Comparison of ENCODE assay signal across 12 cellular contexts in genomic region chr1:224745388-224745787, GRCh38.
DNase-seq lines count a peak whose midpoint lies in the region; FAIRE-seq and TF ChIP-seq lines count a peak whose summit lies in the region.
"Had no signal": no experiment of that assay in that cellular context is flagged by ENCODE, and none has a peak within 500 bp of the region (broad histone marks: within the 10 kb centered on the region; RNA-seq: fewer than 3 reads in every experiment).

No MANE protein-coding gene starts in this region.

- TF ChIP-seq POLR2A in GM12891 (IDR thresholded peaks at IDR 0.05; ENCODE audit: low read depth, low read length): no peak

- no peaks in the 10 kb centered on the region for H3K79me2 ChIP-seq in hepatocyte

- no peaks in the 10 kb centered on the region for H3K9me2 ChIP-seq in hepatocyte (replicated peaks; ENCODE audit: insufficient read depth)

- H3K27me3 ChIP-seq in skeletal muscle tissue (ENCODE audit: control insufficient read depth in 3 of 3, insufficient read depth in 3 of 3, low read length in 3 of 3): no peaks in the 10 kb centered on the region
- no peaks in the 10 kb centered on the region for H3K27me3 ChIP-seq in hepatocyte

- H3K9me3 Mint-ChIP-seq in activated naive CD4-positive, alpha-beta T cell treated with anti-CD3 and anti-CD28 coated beads for 36 hours: no peaks in the 10 kb centered on the region
- H3K9me3 Mint-ChIP-seq in activated naive CD8-positive, alpha-beta T cell treated with anti-CD3 and anti-CD28 coated beads for 36 hours: peaks cover under 1% of the 10 kb centered on the region
- H3K9me3 Mint-ChIP-seq: HFFc6 had no signal

- H3K9ac ChIP-seq in skeletal muscle tissue (ENCODE audit: low read depth in 1 of 3, low read length in 3 of 3): peak overlapping the region in 1 of 3 donors; percentile 16

- H3K4me1 Mint-ChIP-seq in activated naive CD4-positive, alpha-beta T cell treated with anti-CD3 and anti-CD28 coated beads for 36 hours (ENCODE audit: low read depth): peaks cover 25% of the 10 kb centered on the region
- H3K4me1 Mint-ChIP-seq in activated naive CD8-positive, alpha-beta T cell treated with anti-CD3 and anti-CD28 coated beads for 36 hours: peaks cover 38% of the 10 kb centered on the region

- H3K36me3 ChIP-seq in skeletal muscle tissue (ENCODE audit: control insufficient read depth in 3 of 3, insufficient read depth in 3 of 3, low read length in 3 of 3) (no peaks in the 10 kb centered on the region), hepatocyte (replicated peaks; ENCODE audit: insufficient read depth, low read depth) (no peaks in the 10 kb centered on the region)

- no peak for TF ChIP-seq CTCF in hepatocyte (IDR thresholded peaks at IDR 0.05; ENCODE audit: poor library complexity)

- H3K27ac ChIP-seq in skeletal muscle tissue (ENCODE audit: low read depth, low read length): peak overlapping the region; percentile 85
- no peak overlapping the region for H3K27ac ChIP-seq in hepatocyte

- no peak overlapping the region for H3K4me3 Mint-ChIP-seq in activated naive CD4-positive, alpha-beta T cell treated with anti-CD3 and anti-CD28 coated beads for 36 hours
- peak overlapping the region; percentile 5 for H3K4me3 Mint-ChIP-seq in activated naive CD8-positive, alpha-beta T cell treated with anti-CD3 and anti-CD28 coated beads for 36 hours
- H3K4me3 Mint-ChIP-seq: HFFc6 had no signal

- H3K4me1 ChIP-seq in skeletal muscle tissue (ENCODE audit: control insufficient read depth in 3 of 3, insufficient read depth in 3 of 3, low read length in 3 of 3) (peaks cover 12 to 25% (median 14%) of the 10 kb centered on the region in 3 donors), hepatocyte (ENCODE audit: insufficient read depth) (no peaks in the 10 kb centered on the region)

- no peak overlapping the region for H2AFZ ChIP-seq in hepatocyte

- H3K9me3 ChIP-seq in skeletal muscle tissue (ENCODE audit: control insufficient read depth in 3 of 3, low read length in 3 of 3): no peaks in the 10 kb centered on the region
- no peaks in the 10 kb centered on the region for H3K9me3 ChIP-seq in hepatocyte (ENCODE audit: low read depth)

- H3K4me3 ChIP-seq in Jurkat, Clone E6-1 (ENCODE audit: low read length): no peak overlapping the region
- H3K4me3 ChIP-seq in skeletal muscle tissue (ENCODE audit: low read length in 3 of 3) (no peak overlapping the region), hepatocyte (no peak overlapping the region)

- no peak for FAIRE-seq in GM12891 (lab: Jason Lieb, UNC)
- FAIRE-seq: H1 had no signal

- peaks cover 13% of the 10 kb centered on the region for H3K27me3 Mint-ChIP-seq in activated naive CD4-positive, alpha-beta T cell treated with anti-CD3 and anti-CD28 coated beads for 36 hours (ENCODE audit: low read depth)
- peaks cover 3% of the 10 kb centered on the region for H3K27me3 Mint-ChIP-seq in activated naive CD8-positive, alpha-beta T cell treated with anti-CD3 and anti-CD28 coated beads for 36 hours

- H4K20me1 ChIP-seq in hepatocyte (ENCODE audit: insufficient read depth, poor library complexity, severe bottlenecking): no peaks in the 10 kb centered on the region

- WGBS in hepatocyte (ENCODE audit: low lambda C conversion rate, missing lambda C conversion rate): 77% methylated on average over 1 of the region's 1 CpG

- no peaks in the 10 kb centered on the region for H3K36me3 Mint-ChIP-seq in activated naive CD4-positive, alpha-beta T cell treated with anti-CD3 and anti-CD28 coated beads for 36 hours (ENCODE audit: low read depth)
- H3K36me3 Mint-ChIP-seq in activated naive CD8-positive, alpha-beta T cell treated with anti-CD3 and anti-CD28 coated beads for 36 hours: peaks cover under 1% of the 10 kb centered on the region

- no peak overlapping the region for H3K4me2 ChIP-seq in hepatocyte

- peak overlapping the region; percentile 33 for H3K27ac Mint-ChIP-seq in activated naive CD4-positive, alpha-beta T cell treated with anti-CD3 and anti-CD28 coated beads for 36 hours
- peak overlapping the region; percentile 85 for H3K27ac Mint-ChIP-seq in activated naive CD8-positive, alpha-beta T cell treated with anti-CD3 and anti-CD28 coated beads for 36 hours
- H3K27ac Mint-ChIP-seq: HFFc6 had no signal

- no peak for DNase-seq in activated naive CD4-positive, alpha-beta T cell treated with anti-CD3 and anti-CD28 coated beads for 36 hours
- DNase-seq in activated naive CD4-positive, alpha-beta T cell treated with Interleukin-2 at 50 U/mL for 16 hours: no peak
- DNase-seq in Jurkat, Clone E6-1 (ENCODE audit: low read depth, low spot score): peak; percentile 12
- DNase-seq in activated naive CD8-positive, alpha-beta T cell treated with anti-CD3 and anti-CD28 coated beads for 36 hours: no peak
- DNase-seq in NCI-H2029 (lab: John Stamatoyannopoulos, UW) (no peak), hepatocyte (ENCODE audit: low spot score) (no peak), GM12891 (ENCODE audit: insufficient read length, low spot score) (no peak)
- DNase-seq: HFFc6, NCI-H187, NCI-H82 had no signal

- intact Hi-C loops in activated naive CD4-positive, alpha-beta T cell treated with anti-CD3 and anti-CD28 coated beads for 36 hours (cut with micrococcal nuclease): loop anchor here (1.0 to 5.0 kb wide), 2 partner anchors 10 to 123 kb away; no protein-coding TSS in a partner anchor

- CTCF ChIA-PET in activated naive CD4-positive, alpha-beta T cell treated with anti-CD3 and anti-CD28 coated beads for 36 hours (lab: Charles Lee): no interaction called here

TF ChIP-seq in GM12891, 5 proteins besides CTCF, POLR2A, EP300 and RAD21:
- TF ChIP-seq TAF1 (IDR thresholded peaks at IDR 0.05; ENCODE audit: low read depth, low read length) (no peak), SPI1 (IDR thresholded peaks at IDR 0.05; ENCODE audit: low read depth, low read length) (no peak), PAX5 (IDR thresholded peaks at IDR 0.05; ENCODE audit: insufficient read depth, low read length, severe bottlenecking) (no peak), POLR2AphosphoS5 (IDR thresholded peaks at IDR 0.05; ENCODE audit: low read depth, low read length) (no peak), POU2F2 (IDR thresholded peaks at IDR 0.05; ENCODE audit: low read depth, low read length) (no peak)
